Comparison of ENCODE assay signal across 24 cellular contexts in the genomic region with DNA sequence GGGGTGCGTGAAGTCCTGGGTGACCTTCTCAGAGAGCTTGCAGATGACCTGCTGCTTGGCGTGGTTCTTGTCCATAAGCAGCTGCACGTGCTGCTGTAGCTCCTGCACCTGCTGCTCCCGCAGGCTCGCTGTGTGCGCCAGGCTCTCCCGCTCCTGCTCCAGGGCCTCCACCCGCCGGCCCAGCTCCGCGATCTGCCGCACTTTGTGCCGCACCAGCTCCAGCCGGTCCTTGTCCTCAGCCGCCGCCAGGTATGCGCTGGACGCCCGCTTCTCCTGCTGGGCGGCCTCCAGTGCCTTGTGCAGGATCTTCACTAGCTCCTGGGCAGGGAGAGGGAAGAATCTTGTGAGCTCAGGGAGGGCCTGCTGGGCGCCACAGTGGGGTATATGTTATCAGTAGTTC.
"Had no signal": no experiment of that assay in that cellular context is flagged by ENCODE, and none has a peak within 500 bp of the region (broad histone marks: within the 10 kb centered on the region; RNA-seq: fewer than 3 reads in every experiment).

No MANE protein-coding gene starts in this region.

- ATAC-seq: activated CD8-positive, alpha-beta memory T cell treated with anti-CD3 and anti-CD28 coated beads, Interleukin-2, amount 10 ng/mL, durations not matched to agents 7 days and 5 days; activated CD8-positive, alpha-beta T cell treated with anti-CD3 and anti-CD28 coated beads for 36 hours; gastrocnemius medialis; right cardiac atrium had no signal

- H3K36me3 Mint-ChIP-seq: activated CD8-positive, alpha-beta memory T cell treated with anti-CD3 and anti-CD28 coated beads, Interleukin-2, amount 10 ng/mL, durations not matched to agents 7 days and 5 days had no signal

- DNase-seq: activated CD4-positive, alpha-beta T cell treated with anti-CD3 and anti-CD28 coated beads, Interleukin-2, amount 10 ng/mL, durations not matched to agents 7 days and 5 days; activated CD4-positive, CD25-positive, alpha-beta regulatory T cell treated with anti-CD3 and anti-CD28 coated beads, Interleukin-2, amount 50 U/mL, for 72 hours; activated CD8-positive, alpha-beta memory T cell treated with anti-CD3 and anti-CD28 coated beads, Interleukin-2, amount 10 ng/mL, durations not matched to agents 7 days and 5 days; activated CD8-positive, alpha-beta T cell treated with anti-CD3 and anti-CD28 coated beads for 36 hours; activated gamma-delta T cell; activated T-cell treated with anti-CD3 and anti-CD28 coated beads for 4 hours; esophagus squamous epithelium; gastrocnemius medialis; head of caudate nucleus; hypothalamus; right cardiac atrium; stimulated activated CD4-positive, alpha-beta T cell treated with anti-CD3 and anti-CD28 coated beads, Interleukin-1b, Interleukin-23, amount 100 ng/mL, for 48 hours; T-helper 2 cell had no signal

- H3K4me1 ChIP-seq: ascending aorta, gastrocnemius medialis, parathyroid adenoma had no signal

- H3K9me3 Mint-ChIP-seq: activated CD4-positive, alpha-beta T cell treated with anti-CD3 and anti-CD28 coated beads, Interleukin-2, amount 10 ng/mL, durations not matched to agents 7 days and 5 days; activated CD8-positive, alpha-beta T cell treated with anti-CD3 and anti-CD28 coated beads for 36 hours; activated naive CD4-positive, alpha-beta T cell treated with anti-CD3 and anti-CD28 coated beads, Interleukin-2, amount 50 U/mL, for 24 hours; activated T-helper 1 cell treated with anti-CD3 and anti-CD28 coated beads, Interleukin-12 subunit alpha, Interleukin-12 subunit beta, Interleukin-2, Interleukin-4 antibody, amounts not matched to agents 30 ng/mL and 10 ng/mL and 1 ng/mL, durations not matched to agents 14 hours and 24 hours and 36 hours; central memory CD8-positive, alpha-beta T cell; memory B cell; nephron; stimulated activated naive CD8-positive, alpha-beta T cell treated with anti-CD3 and anti-CD28 coated beads, Interleukin-15, Interleukin-2, amounts not matched to agents 100 ng/mL and 50 ng/mL, for 24 hours had no signal

- H3K9ac ChIP-seq: parathyroid adenoma had no signal

- H3K27me3 ChIP-seq: ascending aorta, esophagus squamous epithelium, gastrocnemius medialis, tibial nerve had no signal

- H3K4me3 Mint-ChIP-seq: activated CD4-positive, alpha-beta T cell treated with anti-CD3 and anti-CD28 coated beads, Interleukin-2, amount 10 ng/mL, durations not matched to agents 7 days and 5 days; activated CD8-positive, alpha-beta memory T cell treated with anti-CD3 and anti-CD28 coated beads, Interleukin-2, amount 10 ng/mL, durations not matched to agents 7 days and 5 days; activated CD8-positive, alpha-beta T cell treated with anti-CD3 and anti-CD28 coated beads for 36 hours; activated naive CD4-positive, alpha-beta T cell treated with anti-CD3 and anti-CD28 coated beads, Interleukin-2, amount 50 U/mL, for 24 hours; activated T-helper 1 cell treated with anti-CD3 and anti-CD28 coated beads, Interleukin-12 subunit alpha, Interleukin-12 subunit beta, Interleukin-2, Interleukin-4 antibody, amounts not matched to agents 30 ng/mL and 10 ng/mL and 1 ng/mL, durations not matched to agents 14 hours and 24 hours and 36 hours; central memory CD8-positive, alpha-beta T cell; memory B cell; nephron; stimulated activated naive CD8-positive, alpha-beta T cell treated with anti-CD3 and anti-CD28 coated beads, Interleukin-15, Interleukin-2, amounts not matched to agents 100 ng/mL and 50 ng/mL, for 24 hours had no signal

- H3K27me3 Mint-ChIP-seq: activated CD4-positive, alpha-beta T cell treated with anti-CD3 and anti-CD28 coated beads, Interleukin-2, amount 10 ng/mL, durations not matched to agents 7 days and 5 days; activated CD8-positive, alpha-beta memory T cell treated with anti-CD3 and anti-CD28 coated beads, Interleukin-2, amount 10 ng/mL, durations not matched to agents 7 days and 5 days; activated CD8-positive, alpha-beta T cell treated with anti-CD3 and anti-CD28 coated beads for 36 hours; activated naive CD4-positive, alpha-beta T cell treated with anti-CD3 and anti-CD28 coated beads, Interleukin-2, amount 50 U/mL, for 24 hours; central memory CD8-positive, alpha-beta T cell; memory B cell; stimulated activated naive CD8-positive, alpha-beta T cell treated with anti-CD3 and anti-CD28 coated beads, Interleukin-15, Interleukin-2, amounts not matched to agents 100 ng/mL and 50 ng/mL, for 24 hours had no signal

- H2AFZ ChIP-seq: parathyroid adenoma had no signal

- H3K4me1 Mint-ChIP-seq: activated naive CD4-positive, alpha-beta T cell treated with anti-CD3 and anti-CD28 coated beads, Interleukin-2, amount 50 U/mL, for 24 hours; memory B cell had no signal

- H3K79me2 ChIP-seq: parathyroid adenoma had no signal

- H3K4me3 ChIP-seq: ascending aorta, coronary artery, esophagus squamous epithelium, gastrocnemius medialis, tibial nerve had no signal

- H3K27ac Mint-ChIP-seq: activated CD4-positive, alpha-beta T cell treated with anti-CD3 and anti-CD28 coated beads, Interleukin-2, amount 10 ng/mL, durations not matched to agents 7 days and 5 days; activated CD8-positive, alpha-beta memory T cell treated with anti-CD3 and anti-CD28 coated beads, Interleukin-2, amount 10 ng/mL, durations not matched to agents 7 days and 5 days; activated CD8-positive, alpha-beta T cell treated with anti-CD3 and anti-CD28 coated beads for 36 hours; activated naive CD4-positive, alpha-beta T cell treated with anti-CD3 and anti-CD28 coated beads, Interleukin-2, amount 50 U/mL, for 24 hours; activated T-helper 1 cell treated with anti-CD3 and anti-CD28 coated beads, Interleukin-12 subunit alpha, Interleukin-12 subunit beta, Interleukin-2, Interleukin-4 antibody, amounts not matched to agents 30 ng/mL and 10 ng/mL and 1 ng/mL, durations not matched to agents 14 hours and 24 hours and 36 hours; memory B cell; nephron; stimulated activated naive CD8-positive, alpha-beta T cell treated with anti-CD3 and anti-CD28 coated beads, Interleukin-15, Interleukin-2, amounts not matched to agents 100 ng/mL and 50 ng/mL, for 24 hours had no signal

- H3K9me3 ChIP-seq: ascending aorta, esophagus squamous epithelium, gastrocnemius medialis, tibial nerve had no signal

- H3K27ac ChIP-seq: ascending aorta, coronary artery, esophagus squamous epithelium, gastrocnemius medialis, parathyroid adenoma, VCaP had no signal
